In genomic region chr18:76273956-76274355, GRCh38 we compare ENCODE assay signal across 35 cellular contexts.
"Had no signal": no experiment of that assay in that cellular context is flagged by ENCODE, and none has a peak within 500 bp of the region (broad histone marks: within the 10 kb centered on the region; RNA-seq: fewer than 3 reads in every experiment).

No MANE protein-coding gene starts in this region.

- DNase-seq: activated effector memory CD4-positive, alpha-beta T cell treated with anti-CD3 and anti-CD28 coated beads, Interleukin-2, amount 50 U/mL, for 16 hours; activated effector memory CD4-positive, alpha-beta T cell treated with Interleukin-2 at 50 U/mL for 16 hours; activated gamma-delta T cell; activated gamma-delta T cell treated with Interleukin-2 at 50 U/mL for 16 hours; activated naive CD4-positive, alpha-beta T cell; activated naive CD4-positive, alpha-beta T cell treated with anti-CD3 and anti-CD28 coated beads, Interleukin-2, amount 10 ng/mL, durations not matched to agents 7 days and 5 days; activated naive CD4-positive, alpha-beta T cell treated with anti-CD3 and anti-CD28 coated beads, Interleukin-2, amount 50 U/mL, for 16 hours; activated naive CD4-positive, alpha-beta T cell treated with Interleukin-2 at 50 U/mL for 16 hours; activated naive CD8-positive, alpha-beta T cell treated with anti-CD3 and anti-CD28 coated beads for 36 hours; activated naive CD8-positive, alpha-beta T cell treated with anti-CD3 and anti-CD28 coated beads, Interleukin-2, amount 10 ng/mL, durations not matched to agents 7 days and 5 days; activated naive CD8-positive, alpha-beta T cell treated with anti-CD3 and anti-CD28 coated beads, Interleukin-2, amount 50 U/mL, for 24 hours; activated T-cell treated with anti-CD3 and anti-CD28 coated beads, Interleukin-2, amount 50 U/mL, for 1 hour; activated T-cell treated with anti-CD3 and anti-CD28 coated beads, Interleukin-2, amount 50 U/mL, for 24 hours; activated T-cell treated with anti-CD3 and anti-CD28 coated beads, Interleukin-2, amount 50 U/mL, for 4 hours; activated T-cell treated with anti-CD3 and anti-CD28 coated beads, Interleukin-2, amount 50 U/mL, for 48 hours; activated T-cell treated with anti-CD3 and anti-CD28 coated beads, Interleukin-2, amount 50 U/mL, for 72 hours; amniotic stem cell; aorta; body of pancreas; brain microvascular endothelial cell; central memory CD4-positive, alpha-beta T cell; cerebellar nuclear complex had no signal

- H3K36me3 Mint-ChIP-seq: activated naive CD4-positive, alpha-beta T cell treated with anti-CD3 and anti-CD28 coated beads, Interleukin-2, amount 10 ng/mL, durations not matched to agents 7 days and 5 days; activated naive CD4-positive, alpha-beta T cell treated with anti-CD3 and anti-CD28 coated beads, Interleukin-2, amount 50 U/mL, for 24 hours; activated naive CD4-positive, alpha-beta T cell treated with anti-CD3 and anti-CD28 coated beads, Interleukin-2, amount 50 U/mL, for 72 hours; activated naive CD8-positive, alpha-beta T cell; activated naive CD8-positive, alpha-beta T cell treated with anti-CD3 and anti-CD28 coated beads for 36 hours; activated naive CD8-positive, alpha-beta T cell treated with anti-CD3 and anti-CD28 coated beads, Interleukin-2, amount 10 ng/mL, durations not matched to agents 7 days and 5 days; brain had no signal

- H3K4me1 Mint-ChIP-seq: activated naive CD4-positive, alpha-beta T cell treated with anti-CD3 and anti-CD28 coated beads, Interleukin-2, amount 10 ng/mL, durations not matched to agents 7 days and 5 days; activated naive CD4-positive, alpha-beta T cell treated with anti-CD3 and anti-CD28 coated beads, Interleukin-2, amount 50 U/mL, for 24 hours; activated naive CD8-positive, alpha-beta T cell treated with anti-CD3 and anti-CD28 coated beads for 36 hours; activated naive CD8-positive, alpha-beta T cell treated with anti-CD3 and anti-CD28 coated beads, Interleukin-2, amount 10 ng/mL, durations not matched to agents 7 days and 5 days; activated naive CD8-positive, alpha-beta T cell treated with anti-CD3 and anti-CD28 coated beads, Interleukin-2, amount 50 U/mL, for 24 hours; activated T-helper 17 cell treated with anti-CD3 and anti-CD28 coated beads, Interleukin-2, amount 50 U/mL, for 72 hours; central memory CD8-positive, alpha-beta T cell had no signal

- H3K27ac Mint-ChIP-seq: activated naive CD4-positive, alpha-beta T cell treated with anti-CD3 and anti-CD28 coated beads for 36 hours; activated naive CD4-positive, alpha-beta T cell treated with anti-CD3 and anti-CD28 coated beads, Interleukin-2, amount 10 ng/mL, durations not matched to agents 7 days and 5 days; activated naive CD4-positive, alpha-beta T cell treated with anti-CD3 and anti-CD28 coated beads, Interleukin-2, amount 50 U/mL, for 24 hours; activated naive CD4-positive, alpha-beta T cell treated with anti-CD3 and anti-CD28 coated beads, Interleukin-2, amount 50 U/mL, for 72 hours; activated naive CD8-positive, alpha-beta T cell; activated naive CD8-positive, alpha-beta T cell treated with anti-CD3 and anti-CD28 coated beads for 36 hours; activated naive CD8-positive, alpha-beta T cell treated with anti-CD3 and anti-CD28 coated beads, Interleukin-2, amount 10 ng/mL, durations not matched to agents 7 days and 5 days; activated naive CD8-positive, alpha-beta T cell treated with anti-CD3 and anti-CD28 coated beads, Interleukin-2, amount 50 U/mL, for 24 hours; activated T-cell treated with anti-CD3 and anti-CD28 coated beads, Interleukin-2, amount 50 U/mL, for 24 hours; activated T-cell treated with anti-CD3 and anti-CD28 coated beads, Interleukin-2, amount 50 U/mL, for 72 hours; activated T-helper 1 cell treated with anti-CD3 and anti-CD28 coated beads, Interleukin-12 subunit alpha, Interleukin-12 subunit beta, Interleukin-2, Interleukin-4 antibody, amounts not matched to agents 30 ng/mL and 10 ng/mL and 1 ng/mL, durations not matched to agents 14 hours and 24 hours and 36 hours; activated T-helper 17 cell treated with anti-CD3 and anti-CD28 coated beads, Interleukin-2, amount 50 U/mL, for 72 hours; activated T-helper 2 cell treated with anti-CD3 and anti-CD28 coated beads, Interferon-gamma antibody, Interleukin-2, Interleukin-4, amounts not matched to agents 10 μg/mL and 5 μg/mL and 100 μg/mL, durations not matched to agents 14 hours and 24 hours and 36 hours had no signal

- H3K9me3 ChIP-seq: adrenal gland, ascending aorta, body of pancreas, breast epithelium had no signal

- ATAC-seq: activated naive CD8-positive, alpha-beta T cell treated with anti-CD3 and anti-CD28 coated beads, Interleukin-2, amount 50 U/mL, for 24 hours; activated T-cell treated with anti-CD3 and anti-CD28 coated beads, Interleukin-2, amount 50 U/mL, for 4 hours; activated T-cell treated with anti-CD3 and anti-CD28 coated beads, Interleukin-2, amount 50 U/mL, for 72 hours; body of pancreas had no signal

- H3K4me3 Mint-ChIP-seq: activated naive CD4-positive, alpha-beta T cell treated with anti-CD3 and anti-CD28 coated beads for 36 hours; activated naive CD4-positive, alpha-beta T cell treated with anti-CD3 and anti-CD28 coated beads, Interleukin-2, amount 10 ng/mL, durations not matched to agents 7 days and 5 days; activated naive CD4-positive, alpha-beta T cell treated with anti-CD3 and anti-CD28 coated beads, Interleukin-2, amount 50 U/mL, for 24 hours; activated naive CD8-positive, alpha-beta T cell; activated naive CD8-positive, alpha-beta T cell treated with anti-CD3 and anti-CD28 coated beads for 36 hours; activated naive CD8-positive, alpha-beta T cell treated with anti-CD3 and anti-CD28 coated beads, Interleukin-2, amount 10 ng/mL, durations not matched to agents 7 days and 5 days; activated naive CD8-positive, alpha-beta T cell treated with anti-CD3 and anti-CD28 coated beads, Interleukin-2, amount 50 U/mL, for 24 hours; activated T-cell treated with anti-CD3 and anti-CD28 coated beads, Interleukin-2, amount 50 U/mL, for 24 hours; activated T-cell treated with anti-CD3 and anti-CD28 coated beads, Interleukin-2, amount 50 U/mL, for 4 hours; activated T-cell treated with anti-CD3 and anti-CD28 coated beads, Interleukin-2, amount 50 U/mL, for 72 hours; activated T-helper 1 cell treated with anti-CD3 and anti-CD28 coated beads, Interleukin-12 subunit alpha, Interleukin-12 subunit beta, Interleukin-2, Interleukin-4 antibody, amounts not matched to agents 30 ng/mL and 10 ng/mL and 1 ng/mL, durations not matched to agents 14 hours and 24 hours and 36 hours; activated T-helper 17 cell treated with anti-CD3 and anti-CD28 coated beads, Interleukin-2, amount 50 U/mL, for 72 hours; brain; central memory CD8-positive, alpha-beta T cell had no signal

- H3K9me3 Mint-ChIP-seq: activated naive CD4-positive, alpha-beta T cell treated with anti-CD3 and anti-CD28 coated beads for 36 hours; activated naive CD4-positive, alpha-beta T cell treated with anti-CD3 and anti-CD28 coated beads, Interleukin-2, amount 10 ng/mL, durations not matched to agents 7 days and 5 days; activated naive CD4-positive, alpha-beta T cell treated with anti-CD3 and anti-CD28 coated beads, Interleukin-2, amount 50 U/mL, for 24 hours; activated naive CD4-positive, alpha-beta T cell treated with anti-CD3 and anti-CD28 coated beads, Interleukin-2, amount 50 U/mL, for 72 hours; activated naive CD8-positive, alpha-beta T cell treated with anti-CD3 and anti-CD28 coated beads for 36 hours; activated naive CD8-positive, alpha-beta T cell treated with anti-CD3 and anti-CD28 coated beads, Interleukin-2, amount 10 ng/mL, durations not matched to agents 7 days and 5 days; activated naive CD8-positive, alpha-beta T cell treated with anti-CD3 and anti-CD28 coated beads, Interleukin-2, amount 50 U/mL, for 24 hours; activated T-cell treated with anti-CD3 and anti-CD28 coated beads, Interleukin-2, amount 50 U/mL, for 24 hours; activated T-cell treated with anti-CD3 and anti-CD28 coated beads, Interleukin-2, amount 50 U/mL, for 4 hours; activated T-cell treated with anti-CD3 and anti-CD28 coated beads, Interleukin-2, amount 50 U/mL, for 72 hours; activated T-helper 1 cell treated with anti-CD3 and anti-CD28 coated beads, Interleukin-12 subunit alpha, Interleukin-12 subunit beta, Interleukin-2, Interleukin-4 antibody, amounts not matched to agents 30 ng/mL and 10 ng/mL and 1 ng/mL, durations not matched to agents 14 hours and 24 hours and 36 hours; activated T-helper 17 cell treated with anti-CD3 and anti-CD28 coated beads, Interleukin-2, amount 50 U/mL, for 72 hours; activated T-helper 2 cell treated with anti-CD3 and anti-CD28 coated beads, Interferon-gamma antibody, Interleukin-2, Interleukin-4, amounts not matched to agents 10 μg/mL and 5 μg/mL and 100 μg/mL, durations not matched to agents 14 hours and 24 hours and 36 hours had no signal

- H3K27me3 Mint-ChIP-seq: activated naive CD4-positive, alpha-beta T cell treated with anti-CD3 and anti-CD28 coated beads, Interleukin-2, amount 50 U/mL, for 24 hours; activated naive CD8-positive, alpha-beta T cell treated with anti-CD3 and anti-CD28 coated beads, Interleukin-2, amount 50 U/mL, for 24 hours had no signal

- H3K4me3 ChIP-seq: adrenal gland, ascending aorta, body of pancreas, breast epithelium, cardiac muscle cell had no signal

- H3K36me3 ChIP-seq: adrenal gland, ascending aorta, brain microvascular endothelial cell, breast epithelium, cardiac muscle cell had no signal

- H3K4me1 ChIP-seq: adrenal gland, ascending aorta, body of pancreas, breast epithelium had no signal

- H3K27ac ChIP-seq: adrenal gland, ascending aorta, body of pancreas, brain microvascular endothelial cell, breast epithelium, cardiac muscle cell had no signal

- H3K27me3 ChIP-seq: adrenal gland, ascending aorta, body of pancreas, brain microvascular endothelial cell, breast epithelium had no signal
